28 cellular contexts compared by ENCODE assay signal in genomic region chr6:43304882-43305281, GRCh38. TPM values are rescaled to one million over a fixed set of nuclear protein-coding genes. Genes with fewer than 3 reads are reported as not detected.
DNase-seq lines count a peak whose midpoint lies in the region; ATAC-seq, FAIRE-seq and TF ChIP-seq lines count a peak whose summit lies in the region.
"Had no signal": no experiment of that assay in that cellular context is flagged by ENCODE, and none has a peak within 500 bp of the region (broad histone marks: within the 10 kb centered on the region; RNA-seq: fewer than 3 reads in every experiment).

No MANE protein-coding gene starts in this region.

- in situ Hi-C loops in HepG2 (cut with HindIII; ENCODE audit: extremely low pct_ligation_motif_present, low pct_unique_long_range_greater_than_20kb), result no loop called here

- H3K18ac ChIP-seq in H1 (ENCODE audit: extremely low read depth, low read length), result no peak overlapping the region

- H2BK12ac ChIP-seq in H1 (ENCODE audit: low read depth, low read length), result no peak overlapping the region

- H3K36me3 Mint-ChIP-seq in stimulated activated naive B cell treated with anti-CD40 and anti-IgM and Interleukin-4, amounts not matched to agents 10 μg/mL and 1 μg/mL and 100 μg/mL, for 72 hours, result peaks cover 6 to 11% of the 10 kb centered on the region in 2 donors
- H3K36me3 Mint-ChIP-seq: CD14-positive monocyte; CD4-positive, alpha-beta memory T cell; CD4-positive, CD25-positive, alpha-beta regulatory T cell; CD8-positive, alpha-beta memory T cell had no signal

- no peaks in the 10 kb centered on the region for H3K27me3 ChIP-seq in HepG2 (ENCODE audit: control insufficient read depth in 1 of 2, insufficient read depth in 2 of 2, low read length in 2 of 2)
- no peaks in the 10 kb centered on the region for H3K27me3 ChIP-seq in right lobe of liver
- H3K27me3 ChIP-seq in Karpas-422 (ENCODE audit: low read length), result no peaks in the 10 kb centered on the region
- 0 out of 7 replicates have a peak, but pooled peaks cover 0 to 2% (median 0%) of the 10 kb centered on the region in 4 experiments for H3K27me3 ChIP-seq in H1 (replicated peaks in 1 of 4; ENCODE audit: control insufficient read depth in 3 of 4, extremely low read depth in 1 of 4, insufficient read depth in 3 of 4, low read length in 3 of 4)
- peaks cover 6% of the 10 kb centered on the region for H3K27me3 ChIP-seq in upper lobe of right lung
- H3K27me3 ChIP-seq in stomach, result peaks cover 0 to 59% (median 10%) of the 10 kb centered on the region in 3 donors
- H3K27me3 ChIP-seq: BE2C, BLaER1 had no signal

- no peak for DNase-seq in HepG2 (ENCODE audit: low spot score)
- DNase-seq in right lobe of liver, result no peak
- peak; percentile 29 for DNase-seq in Karpas-422
- DNase-seq in H1 (ENCODE audit: low read depth in 1 of 2, low spot score in 2 of 2), result no peak
- no peak for DNase-seq in stimulated activated naive B cell treated with anti-CD40 and anti-IgM and Interleukin-4, amounts not matched to agents 10 μg/mL and 1 μg/mL and 100 μg/mL, for 72 hours
- no peak for DNase-seq in activated naive CD4-positive, alpha-beta T cell (lab: John Stamatoyannopoulos, UW)
- DNase-seq in upper lobe of right lung, result no peak
- DNase-seq in stomach, result no peak
- DNase-seq: ACHN; BE2C; C1 segment of cervical spinal cord; Caco-2; Calu3; CD4-positive, alpha-beta memory T cell; CD4-positive, CD25-positive, alpha-beta regulatory T cell; CD8-positive, alpha-beta memory T cell; DMS79 treated with DMSO at 0.1 percent for 48 hours; GF-D8 had no signal

- H3K4me3 ChIP-seq in HepG2 (replicated peaks in 1 of 3; ENCODE audit: insufficient read depth in 1 of 3, low read depth in 2 of 3, low read length in 3 of 3) (no peak overlapping the region), right lobe of liver (no peak overlapping the region), Karpas-422 (ENCODE audit: low read length) (no peak overlapping the region), H1 (ENCODE audit: extremely low read depth in 1 of 4, insufficient read depth in 2 of 4, low read depth in 3 of 4, low read length in 4 of 4) (no peak overlapping the region), upper lobe of right lung (no peak overlapping the region), stomach (no peak overlapping the region)
- H3K4me3 ChIP-seq: BLaER1 had no signal

- peaks cover 8% of the 10 kb centered on the region for H3K23me2 ChIP-seq in H1 (ENCODE audit: low read depth, low read length)

- TF ChIP-seq RAD21 in HepG2 (CRISPR knock-in tag; IDR thresholded peaks at IDR 0.05), result no peak
- no peak for TF ChIP-seq RAD21 in H1 (IDR thresholded peaks at IDR 0.05 in 1 of 2, conservative IDR thresholded peaks at IDR 0.05 in 1 of 2; ENCODE audit: low read depth in 2 of 2, low read length in 2 of 2)

- H3K14ac ChIP-seq in H1 (ENCODE audit: insufficient read length), result no peak overlapping the region

- no peak overlapping the region for H4K8ac ChIP-seq in H1 (ENCODE audit: extremely low read depth, insufficient read depth, low read length)

- no peak overlapping the region for H2BK5ac ChIP-seq in H1 (ENCODE audit: low read depth, low read length)

- no peak overlapping the region for H4K5ac ChIP-seq in H1 (ENCODE audit: insufficient read length, low read depth, low read length)

- H3K23ac ChIP-seq in H1 (ENCODE audit: insufficient read length), result no peak overlapping the region

- H3K4me3 Mint-ChIP-seq in stimulated activated naive B cell treated with anti-CD40 and anti-IgM and Interleukin-4, amounts not matched to agents 10 μg/mL and 1 μg/mL and 100 μg/mL, for 72 hours, result no peak overlapping the region
- H3K4me3 Mint-ChIP-seq: CD14-positive monocyte; CD4-positive, alpha-beta memory T cell; CD4-positive, CD25-positive, alpha-beta regulatory T cell; CD8-positive, alpha-beta memory T cell had no signal

- FAIRE-seq in HepG2 (lab: Jason Lieb, UNC) (no peak), H1 (lab: Jason Lieb, UNC) (no peak)
- FAIRE-seq: D721Med, G401.6, GM12891, GM19239 had no signal

- no peaks in the 10 kb centered on the region for H3K79me1 ChIP-seq in H1 (ENCODE audit: low read depth, low read length)

- CTCF ChIA-PET in HepG2 (lab: Yijun Ruan, JAX; ENCODE audit: low intra/inter-chr PET ratio, low total read pairs), result no interaction called here
- CTCF ChIA-PET in H1 (lab: Charles Lee; ENCODE audit: partially characterized antibody), result interaction anchor here (1.3 to 5.4 kb wide), 2 partner anchors 17 to 41 kb away, joined by 3 to 23 read pairs; no protein-coding TSS in a partner anchor

- peaks cover 14 to 41% of the 10 kb centered on the region in 2 donors for H3K4me1 Mint-ChIP-seq in stimulated activated naive B cell treated with anti-CD40 and anti-IgM and Interleukin-4, amounts not matched to agents 10 μg/mL and 1 μg/mL and 100 μg/mL, for 72 hours

- H3K36me3 ChIP-seq in HepG2 (replicated peaks in 1 of 2; ENCODE audit: control insufficient read depth in 1 of 2, insufficient read depth in 2 of 2, low read length in 2 of 2) (no peaks in the 10 kb centered on the region; a peak in 1 of 5 replicates), right lobe of liver (peaks cover 0 to 47% (median 20%) of the 10 kb centered on the region in 4 donors), Karpas-422 (ENCODE audit: insufficient read depth, low read length) (no peaks in the 10 kb centered on the region), H1 (ENCODE audit: control insufficient read depth in 2 of 4, insufficient read depth in 4 of 4, low read length in 3 of 4) (peaks cover 0 to 5% (median 3%) of the 10 kb centered on the region in 4 experiments; a peak in 2 of 8 replicates), upper lobe of right lung (no peaks in the 10 kb centered on the region), stomach (no peaks in the 10 kb centered on the region)
- H3K36me3 ChIP-seq: BE2C, BLaER1 had no signal

- no peak overlapping the region for H2BK20ac ChIP-seq in H1 (ENCODE audit: low read length)

- no peak overlapping the region for H2BK15ac ChIP-seq in H1 (ENCODE audit: low read length)

- no peak for TF ChIP-seq POLR2A in HepG2 (IDR thresholded peaks at IDR 0.05; ENCODE audit: insufficient read depth in 1 of 2, low read depth in 2 of 2, low read length in 2 of 2)
- TF ChIP-seq POLR2A in right lobe of liver (IDR thresholded peaks at IDR 0.05), result no peak
- TF ChIP-seq POLR2A in H1 (IDR thresholded peaks at IDR 0.05; ENCODE audit: control extremely low read depth in 1 of 2, low read depth in 2 of 2, low read length in 2 of 2), result no peak
- TF ChIP-seq POLR2A in stomach (IDR thresholded peaks at IDR 0.05), result no peak

- H3K56ac ChIP-seq in H1 (replicated peaks; ENCODE audit: insufficient read length, low read depth, low read length), result no peak overlapping the region

- H3K27ac ChIP-seq in HepG2 (ENCODE audit: extremely low read length, insufficient read depth, low read length) (no peak overlapping the region), right lobe of liver (no peak overlapping the region), Karpas-422 (ENCODE audit: low read length) (no peak overlapping the region), H1 (ENCODE audit: low read depth, low read length) (no peak overlapping the region), upper lobe of right lung (no peak overlapping the region), stomach (no peak overlapping the region)
- H3K27ac ChIP-seq: 22Rv1, BLaER1 had no signal

- 95% methylated on average over 2 of the region's 2 CpGs for WGBS in HepG2 (ENCODE audit: low lambda C conversion rate)
- 17% methylated on average over 1 of the region's 2 CpGs for WGBS in right lobe of liver (ENCODE audit: insufficient coverage, low coverage, low lambda C conversion rate, missing lambda C conversion rate)
- 91% methylated on average over 2 of the region's 2 CpGs; no CpG with 5 or more reads in 1 of the 2 experiments for WGBS in H1 (ENCODE audit: extremely low coverage in 1 of 2, insufficient coverage in 1 of 2, insufficient read length in 1 of 2, insufficient replicate concordance in 2 of 2, low coverage in 1 of 2, low lambda C conversion rate in 2 of 2, missing lambda C conversion rate in 1 of 2), 2 experiments
- WGBS in stomach, 5 donors, result 76 to 91% (median 81%) methylated on average over 2 of the region's 2 CpGs

- no peak overlapping the region for H3K4me2 ChIP-seq in HepG2 (ENCODE audit: low read depth, low read length)
- no peak overlapping the region for H3K4me2 ChIP-seq in Karpas-422 (ENCODE audit: low read depth, low read length, poor library complexity, severe bottlenecking)
- H3K4me2 ChIP-seq in H1 (ENCODE audit: insufficient read depth in 1 of 2, low read depth in 2 of 2, low read length in 2 of 2), result no peak overlapping the region
- H3K4me2 ChIP-seq: BLaER1 had no signal

- no TSS peak for BruUV-seq in HepG2 (replicated peaks; lab: Mats Ljungman, UMichigan)

- H3K9me3 Mint-ChIP-seq in stimulated activated naive B cell treated with anti-CD40 and anti-IgM and Interleukin-4, amounts not matched to agents 10 μg/mL and 1 μg/mL and 100 μg/mL, for 72 hours, result no peaks in the 10 kb centered on the region
- H3K9me3 Mint-ChIP-seq: CD14-positive monocyte; CD4-positive, alpha-beta memory T cell; CD4-positive, CD25-positive, alpha-beta regulatory T cell; CD8-positive, alpha-beta memory T cell had no signal

- H3K79me2 ChIP-seq in HepG2 (ENCODE audit: insufficient read depth, low read length) (no peaks in the 10 kb centered on the region), Karpas-422 (ENCODE audit: low read length) (no peaks in the 10 kb centered on the region), H1 (ENCODE audit: control insufficient read depth in 1 of 2, insufficient read depth in 2 of 2, low read length in 2 of 2) (no peaks in the 10 kb centered on the region)

- peaks cover 32% of the 10 kb centered on the region for H3K4me1 ChIP-seq in HepG2 (ENCODE audit: insufficient read depth, low read length)
- H3K4me1 ChIP-seq in right lobe of liver, result peaks cover 0 to 53% (median 3%) of the 10 kb centered on the region in 4 donors
- H3K4me1 ChIP-seq in Karpas-422 (ENCODE audit: low read length), result peaks cover 25% of the 10 kb centered on the region
- peaks cover 8 to 15% (median 9%) of the 10 kb centered on the region in 4 experiments for H3K4me1 ChIP-seq in H1 (replicated peaks in 1 of 4; ENCODE audit: control insufficient read depth in 3 of 4, insufficient read depth in 4 of 4, low read length in 3 of 4)
- peaks cover 11% of the 10 kb centered on the region for H3K4me1 ChIP-seq in upper lobe of right lung
- peaks cover 0 to 15% (median 13%) of the 10 kb centered on the region in 4 donors for H3K4me1 ChIP-seq in stomach
- H3K4me1 ChIP-seq: BE2C, Caco-2 had no signal

- intact Hi-C loops in HepG2 (cut with micrococcal nuclease; ENCODE audit: unreplicated experiment) (no loop called here), right lobe of liver (cut with DNase I) (no loop called here), upper lobe of right lung (cut with DNase I) (no loop called here), stomach (cut with DNase I; ENCODE audit: low total_unique reads) (no loop called here)

- H3K27me3 Mint-ChIP-seq in stimulated activated naive B cell treated with anti-CD40 and anti-IgM and Interleukin-4, amounts not matched to agents 10 μg/mL and 1 μg/mL and 100 μg/mL, for 72 hours, result peaks cover 0 to 4% of the 10 kb centered on the region in 2 donors
- H3K27me3 Mint-ChIP-seq: CD4-positive, CD25-positive, alpha-beta regulatory T cell had no signal

- no peak overlapping the region for H2AK5ac ChIP-seq in H1 (ENCODE audit: low read depth, low read length)

- no peak overlapping the region for H4K91ac ChIP-seq in H1 (replicated peaks; ENCODE audit: insufficient read length, low read length)

- H2AFZ ChIP-seq in HepG2 (ENCODE audit: low read length), result no peak overlapping the region
- no peak overlapping the region for H2AFZ ChIP-seq in Karpas-422 (ENCODE audit: low read length)
- H2AFZ ChIP-seq in H1 (ENCODE audit: low read length), result no peak overlapping the region

- H4K20me1 ChIP-seq in HepG2 (ENCODE audit: insufficient read depth, low read length) (no peaks in the 10 kb centered on the region), Karpas-422 (ENCODE audit: insufficient read depth, low read depth, low read length) (0 out of 2 replicates have a peak, but pooled peaks cover 3% of the 10 kb centered on the region), H1 (replicated peaks in 1 of 2; ENCODE audit: control insufficient read depth in 1 of 2, insufficient read depth in 2 of 2, low read length in 2 of 2) (no peaks in the 10 kb centered on the region)

- peak overlapping the region; percentile 25 for H3K27ac Mint-ChIP-seq in stimulated activated naive B cell treated with anti-CD40 and anti-IgM and Interleukin-4, amounts not matched to agents 10 μg/mL and 1 μg/mL and 100 μg/mL, for 72 hours
- H3K27ac Mint-ChIP-seq: CD14-positive monocyte had no signal

- H3K9me2 ChIP-seq in Karpas-422 (replicated peaks; ENCODE audit: insufficient read depth, low read length), result no peaks in the 10 kb centered on the region

- H2BK120ac ChIP-seq in H1 (replicated peaks; ENCODE audit: low read depth, low read length), result no peak overlapping the region

- H3K9me3 ChIP-seq in HepG2 (ENCODE audit: low read length) (no peaks in the 10 kb centered on the region), right lobe of liver (no peaks in the 10 kb centered on the region), Karpas-422 (ENCODE audit: low read length) (no peaks in the 10 kb centered on the region), H1 (ENCODE audit: insufficient read depth in 2 of 2, low read depth in 1 of 2, low read length in 1 of 2) (no peaks in the 10 kb centered on the region), upper lobe of right lung (no peaks in the 10 kb centered on the region), stomach (no peaks in the 10 kb centered on the region)
- H3K9me3 ChIP-seq: BE2C, BLaER1, Caco-2 had no signal

- POLR2A ChIA-PET in HepG2 (lab: Yijun Ruan, JAX), result interaction anchor here (2.0 kb wide), 1 partner anchor 14 kb away, joined by 8 read pairs; no protein-coding TSS in a partner anchor
- POLR2A ChIA-PET in H1 (lab: Charles Lee; ENCODE audit: partially characterized antibody), result interaction anchor here (0.6 to 2.2 kb wide), 2 partner anchors 9 to 111 kb away, joined by 3 to 5 read pairs; no protein-coding TSS in a partner anchor

- no peak for TF ChIP-seq CTCF in HepG2 (CRISPR knock-in tag; IDR thresholded peaks at IDR 0.05)
- TF ChIP-seq CTCF in right lobe of liver (IDR thresholded peaks at IDR 0.05), result no peak
- no peak for TF ChIP-seq CTCF in H1 (IDR thresholded peaks at IDR 0.05; ENCODE audit: control extremely low read depth in 1 of 3, insufficient read depth in 1 of 3, low read depth in 1 of 3, low read length in 3 of 3)
- TF ChIP-seq CTCF in upper lobe of right lung (IDR thresholded peaks at IDR 0.05), result no peak
- no peak for TF ChIP-seq CTCF in stomach (IDR thresholded peaks at IDR 0.05)

- ATAC-seq in HepG2 (no peak), right lobe of liver (no peak), upper lobe of right lung (no peak)
- ATAC-seq in stimulated activated naive B cell treated with anti-CD40 and anti-IgM and Interleukin-4, amounts not matched to agents 10 μg/mL and 1 μg/mL and 100 μg/mL, for 72 hours (replicated peaks), result no peak

- H3K9ac ChIP-seq in HepG2 (ENCODE audit: insufficient read depth, low read depth, low read length) (no peak overlapping the region), Karpas-422 (ENCODE audit: low read length) (no peak overlapping the region), H1 (replicated peaks in 1 of 4; ENCODE audit: extremely low read depth in 1 of 4, low read depth in 3 of 4, low read length in 3 of 4) (no peak overlapping the region)
- H3K9ac ChIP-seq: BLaER1 had no signal

- no peak for TF ChIP-seq EP300 in HepG2 (IDR thresholded peaks at IDR 0.05; ENCODE audit: low read depth in 2 of 2, low read length in 2 of 2)
- no peak for TF ChIP-seq EP300 in HepG2 (CRISPR knock-in tag; IDR thresholded peaks at IDR 0.05; ENCODE audit: borderline replicate concordance)
- no peak for TF ChIP-seq EP300 in H1 (IDR thresholded peaks at IDR 0.05; ENCODE audit: borderline replicate concordance in 1 of 2, low read depth in 2 of 2, low read length in 2 of 2)
- TF ChIP-seq EP300 in stomach (IDR thresholded peaks at IDR 0.05), result no peak

- H3K4ac ChIP-seq in H1 (replicated peaks; ENCODE audit: insufficient read length, low read depth, low read length), result no peak overlapping the region

RNA-seq across cellular contexts. Expression of gene CRIP3, which starts 3.7 kb away (rescaled TPM):
- total RNA-seq in HepG2 (2016; rRNA removed; fragmentation: Illumina TruSeq; extraction: Trizol), result 3.5 and 6.3 TPM in 2 replicates
- 2.7 and 2.9 TPM in 2 replicates for total RNA-seq in HepG2 (2016; cell fraction: cytosol; rRNA removed; fragmentation: Illumina TruSeq; extraction: Trizol; ENCODE audit: low read depth)
- 5.5 and 7.0 TPM in 2 replicates for total RNA-seq in HepG2 (2016; cell fraction: insoluble cytoplasmic fraction; rRNA removed; fragmentation: Illumina TruSeq; extraction: Trizol)
- 1.7 and 2.6 TPM in 2 replicates for total RNA-seq in HepG2 (2016; cell fraction: membrane; rRNA removed; fragmentation: Illumina TruSeq; extraction: Trizol)
- 6.1 and 7.0 TPM in 2 replicates for total RNA-seq in HepG2 (2016; cell fraction: nucleus; rRNA removed; fragmentation: Illumina TruSeq; extraction: Trizol)
- polyA plus RNA-seq in HepG2 (2011; rRNA removed), result 9.3 and 14.2 TPM in 2 replicates
- 4.5 and 5.1 TPM in 2 replicates for polyA plus RNA-seq in HepG2 (2011; cell fraction: cytosol; rRNA removed)
- 31.5 and 46.2 TPM in 2 replicates for polyA plus RNA-seq in HepG2 (2011; cell fraction: nucleus; rRNA removed)
- 12.7 and 16.4 TPM in 2 replicates for polyA plus RNA-seq in HepG2 (2012)
- polyA plus RNA-seq in HepG2 (2016; cell fraction: cytosol; fragmentation: Illumina TruSeq; extraction: Trizol; ENCODE audit: low read depth), result 0.99 and 1.7 TPM in 2 replicates
- 4.1 and 5.4 TPM in 2 replicates for polyA plus RNA-seq in HepG2 (2016; cell fraction: insoluble cytoplasmic fraction; fragmentation: Illumina TruSeq; extraction: Trizol; ENCODE audit: low read depth)
- polyA plus RNA-seq in HepG2 (2016; cell fraction: membrane; fragmentation: Illumina TruSeq; extraction: Trizol; ENCODE audit: low read depth), result 1.9 and 2.3 TPM in 2 replicates
- polyA plus RNA-seq in HepG2 (2016; cell fraction: nucleus; fragmentation: Illumina TruSeq; extraction: Trizol; ENCODE audit: insufficient read depth, low read depth), result 13.1 and 18.7 TPM in 2 replicates
- polyA minus RNA-seq in HepG2 (2011; rRNA and poly(A)+ RNA removed; ENCODE audit: low replicate concordance), result 8.2 TPM in 1 of 2 replicates, not detected in the other
- 1.4 and 2.5 TPM in 2 replicates for polyA minus RNA-seq in HepG2 (2011; cell fraction: cytosol; rRNA and poly(A)+ RNA removed)
- polyA minus RNA-seq in HepG2 (2011; cell fraction: nucleus; rRNA and poly(A)+ RNA removed), result 7.5 and 14.4 TPM in 2 replicates
- total RNA-seq in right lobe of liver, result 1 to 10 TPM; 2.1 to 7.9 (median 5.2) TPM
- total RNA-seq in Karpas-422 (2014; rRNA removed; shearing (Covaris generic); ENCODE audit: low replicate concordance), result 55.0 and 56.8 TPM in 2 replicates
- total RNA-seq in H1 (2021; fragmentation: NEBNext Ultra II Directional; extraction: Animal tissue kit (Norgen Biotek cat#: 25700)), result 37.6 and 46.3 TPM in 2 replicates
- 34.0 and 38.7 TPM in 2 replicates for polyA plus RNA-seq in H1 (2011; rRNA removed)
- 46.8 TPM for polyA plus RNA-seq in H1 (2011; cell fraction: cytosol; rRNA removed)
- 124 TPM for polyA plus RNA-seq in H1 (2011; cell fraction: nucleus; rRNA removed)
- 39.4 to 44.3 TPM (median 42.3 TPM) in 4 replicates for polyA plus RNA-seq in H1 (2012, experiment 1 of 2)
- polyA plus RNA-seq in H1 (2012, experiment 2 of 2), result 30.4 TPM
- polyA plus RNA-seq in H1 (2013, experiment 1 of 2), result 40.4 TPM
- 36.5 TPM for polyA plus RNA-seq in H1 (2013, experiment 2 of 2)
- polyA minus RNA-seq in H1 (2011; rRNA and poly(A)+ RNA removed), result 22.8 and 23.5 TPM in 2 replicates
- polyA minus RNA-seq in H1 (2011; cell fraction: cytosol; rRNA and poly(A)+ RNA removed), result 17.9 TPM
- 22.5 TPM for polyA minus RNA-seq in H1 (2011; cell fraction: nucleus; rRNA and poly(A)+ RNA removed)
- 0.90 TPM for total RNA-seq in upper lobe of right lung
- under 1 TPM in 1 of 5 donors, not detected in 4; 0.92 TPM for total RNA-seq in stomach
- polyA plus RNA-seq in stomach, result 1 to 10 TPM in 1 of 3 donors, under 1 TPM in 1, not detected in 1; 0.37 to 1.6 TPM
- total RNA-seq: A172, Caco-2 had no signal
- polyA plus RNA-seq: AG04450; CD4-positive, alpha-beta memory T cell; CD8-positive, alpha-beta memory T cell had no signal

RNA-seq across cellular contexts. Expression of gene SLC22A7, which starts 6.8 kb away (rescaled TPM):
- total RNA-seq in HepG2 (2016; rRNA removed; fragmentation: Illumina TruSeq; extraction: Trizol) (8.6 and 22.6 TPM in 2 replicates), right lobe of liver (100 to 1,000 TPM; 145 to 348 (median 185) TPM), upper lobe of right lung (not detected), stomach (not detected)
- total RNA-seq in HepG2 (2016; cell fraction: cytosol; rRNA removed; fragmentation: Illumina TruSeq; extraction: Trizol; ENCODE audit: low read depth), result 5.3 and 5.4 TPM in 2 replicates
- total RNA-seq in HepG2 (2016; cell fraction: insoluble cytoplasmic fraction; rRNA removed; fragmentation: Illumina TruSeq; extraction: Trizol), result 8.5 and 22.3 TPM in 2 replicates
- 9.0 and 9.1 TPM in 2 replicates for total RNA-seq in HepG2 (2016; cell fraction: membrane; rRNA removed; fragmentation: Illumina TruSeq; extraction: Trizol)
- total RNA-seq in HepG2 (2016; cell fraction: nucleus; rRNA removed; fragmentation: Illumina TruSeq; extraction: Trizol), result 20.9 and 25.8 TPM in 2 replicates
- polyA plus RNA-seq in HepG2 (2011; rRNA removed) (5.3 and 12.3 TPM in 2 replicates), H1 (2011; rRNA removed) (not detected in 2 replicates), stomach (not detected)
- 7.0 and 7.8 TPM in 2 replicates for polyA plus RNA-seq in HepG2 (2011; cell fraction: cytosol; rRNA removed)
- 34.4 and 48.4 TPM in 2 replicates for polyA plus RNA-seq in HepG2 (2011; cell fraction: nucleus; rRNA removed)
- 18.9 and 34.7 TPM in 2 replicates for polyA plus RNA-seq in HepG2 (2012)
- polyA plus RNA-seq in HepG2 (2016; cell fraction: cytosol; fragmentation: Illumina TruSeq; extraction: Trizol; ENCODE audit: low read depth), result 3.2 and 3.5 TPM in 2 replicates
- 5.5 and 6.2 TPM in 2 replicates for polyA plus RNA-seq in HepG2 (2016; cell fraction: insoluble cytoplasmic fraction; fragmentation: Illumina TruSeq; extraction: Trizol; ENCODE audit: low read depth)
- 4.5 and 5.7 TPM in 2 replicates for polyA plus RNA-seq in HepG2 (2016; cell fraction: membrane; fragmentation: Illumina TruSeq; extraction: Trizol; ENCODE audit: low read depth)
- polyA plus RNA-seq in HepG2 (2016; cell fraction: nucleus; fragmentation: Illumina TruSeq; extraction: Trizol; ENCODE audit: insufficient read depth, low read depth), result 39.6 and 40.3 TPM in 2 replicates
- 22.0 TPM in 1 of 2 replicates, not detected in the other for polyA minus RNA-seq in HepG2 (2011; rRNA and poly(A)+ RNA removed; ENCODE audit: low replicate concordance)
- 3.6 and 5.1 TPM in 2 replicates for polyA minus RNA-seq in HepG2 (2011; cell fraction: cytosol; rRNA and poly(A)+ RNA removed)
- polyA minus RNA-seq in HepG2 (2011; cell fraction: nucleus; rRNA and poly(A)+ RNA removed), result 7.0 and 12.7 TPM in 2 replicates
- not detected in 2 replicates for total RNA-seq in Karpas-422 (2014; rRNA removed; shearing (Covaris generic); ENCODE audit: low replicate concordance)
- not detected in 2 replicates for total RNA-seq in H1 (2021; fragmentation: NEBNext Ultra II Directional; extraction: Animal tissue kit (Norgen Biotek cat#: 25700))
- not detected for polyA plus RNA-seq in H1 (2011; cell fraction: cytosol; rRNA removed)
- not detected for polyA plus RNA-seq in H1 (2011; cell fraction: nucleus; rRNA removed)
- polyA plus RNA-seq in H1 (2012, experiment 1 of 2), result 0.13 to 0.58 TPM (median 0.47 TPM) in 3 of 4 replicates, not detected in the other
- 0.22 TPM for polyA plus RNA-seq in H1 (2012, experiment 2 of 2)
- not detected for polyA plus RNA-seq in H1 (2013, experiment 1 of 2)
- polyA plus RNA-seq in H1 (2013, experiment 2 of 2), result not detected
- polyA minus RNA-seq in H1 (2011; rRNA and poly(A)+ RNA removed), result not detected in 2 replicates
- not detected for polyA minus RNA-seq in H1 (2011; cell fraction: cytosol; rRNA and poly(A)+ RNA removed)
- not detected for polyA minus RNA-seq in H1 (2011; cell fraction: nucleus; rRNA and poly(A)+ RNA removed)
- total RNA-seq: A172; A673; Caco-2; Calu3; CD4-positive, alpha-beta memory T cell; CD4-positive, CD25-positive, alpha-beta regulatory T cell; CD8-positive, alpha-beta memory T cell had no signal
- polyA plus RNA-seq: AG04450; CD14-positive monocyte; CD4-positive, alpha-beta memory T cell; CD4-positive, CD25-positive, alpha-beta regulatory T cell; CD8-positive, alpha-beta memory T cell had no signal

Comparison
In these comparisons a context has a peak if more than half of its experiments do, and no peak if none do; other contexts are left out.
1. Of the 41 proteins assayed by ChIP-seq in both HepG2 and H1: peak only in HepG2: none; only in H1: KDM1A; in both: none; in neither: 40.